Comparison of ENCODE assay signal across 17 cellular contexts in genomic region chr14:75202671-75203070, GRCh38. TPM values are rescaled to one million over a fixed set of nuclear protein-coding genes. Genes with fewer than 3 reads are reported as not detected.
DNase-seq lines count a peak whose midpoint lies in the region; ATAC-seq, FAIRE-seq and TF ChIP-seq lines count a peak whose summit lies in the region.
"Had no signal": no experiment of that assay in that cellular context is flagged by ENCODE, and none has a peak within 500 bp of the region (broad histone marks: within the 10 kb centered on the region; RNA-seq: fewer than 3 reads in every experiment).

No MANE protein-coding gene starts in this region.

- CTCF ChIA-PET in MCF 10A (lab: Yijun Ruan, JAX) = interaction anchor here (0.5 to 1.0 kb wide), 4 partner anchors 20 to 95 kb away, joined by 3 to 5 read pairs (median 3); no protein-coding TSS in a partner anchor
- CTCF ChIA-PET in K562 (lab: Yijun Ruan, JAX; ENCODE audit: low intra/inter-chr PET ratio) = no interaction called here

- no peak for TF ChIP-seq RAD21 in K562 (CRISPR knock-in tag; conservative IDR thresholded peaks at IDR 0.05 in 1 of 2, IDR thresholded peaks at IDR 0.05 in 1 of 2)

- no peak overlapping the region for H2AK5ac ChIP-seq in trophoblast cell (ENCODE audit: low read length)

- intact Hi-C loops in MCF 10A (cut with micrococcal nuclease) (no loop called here), breast epithelium (cut with DNase I; ENCODE audit: low total_unique reads) (no loop called here), K562 (cut with micrococcal nuclease) (no loop called here)

- H3K36me3 ChIP-seq in breast epithelium (no peaks in the 10 kb centered on the region), K562 (ENCODE audit: control insufficient read depth, insufficient read depth, low read length) (no peaks in the 10 kb centered on the region), trophoblast cell (ENCODE audit: control insufficient read depth in 1 of 2, insufficient read depth in 2 of 2, low read length in 2 of 2) (no peaks in the 10 kb centered on the region)
- H3K36me3 ChIP-seq: BLaER1 treated with 17β-estradiol and CSF1 and Interleukin-3, amounts not matched to agents 10 nM and 100 nM had no signal

- H3K9me1 ChIP-seq in K562 (ENCODE audit: control insufficient read depth, insufficient read depth, low read length) = no peaks in the 10 kb centered on the region

- no peaks in the 10 kb centered on the region for H3K79me1 ChIP-seq in trophoblast cell (ENCODE audit: low read length)

- no peak for FAIRE-seq in K562 (lab: Jason Lieb, UNC)
- FAIRE-seq: GM12878, H1, HepG2 had no signal

- no peak overlapping the region for H3K23ac ChIP-seq in trophoblast cell (ENCODE audit: low read length)

- no peak for TF ChIP-seq EP300 in K562 (IDR thresholded peaks at IDR 0.05; ENCODE audit: low read length)

- H4K20me1 ChIP-seq in K562 (replicated peaks; ENCODE audit: control insufficient read depth, insufficient read depth, low read length) = no peaks in the 10 kb centered on the region
- H4K20me1 ChIP-seq: BLaER1 treated with 17β-estradiol and CSF1 and Interleukin-3, amounts not matched to agents 10 nM and 100 nM had no signal

- no peaks in the 10 kb centered on the region for H3K36me3 Mint-ChIP-seq in MCF 10A (ENCODE audit: insufficient read depth, unreplicated experiment)
- H3K36me3 Mint-ChIP-seq: CD8-positive, alpha-beta T cell had no signal

- H3K4ac ChIP-seq in trophoblast cell (ENCODE audit: low read depth, low read length) = no peak overlapping the region

- no peak overlapping the region for H4K91ac ChIP-seq in trophoblast cell (ENCODE audit: low read depth, low read length)

- H3K27me3 Mint-ChIP-seq in MCF 10A (ENCODE audit: insufficient read depth, unreplicated experiment) = no peaks in the 10 kb centered on the region
- H3K27me3 Mint-ChIP-seq: B cell had no signal

- H3K4me2 ChIP-seq in K562 (ENCODE audit: insufficient read depth, low read length) (no peak overlapping the region), trophoblast cell (ENCODE audit: low read length) (no peak overlapping the region)
- H3K4me2 ChIP-seq: BLaER1 treated with 17β-estradiol and CSF1 and Interleukin-3, amounts not matched to agents 10 nM and 100 nM had no signal

- no peak for TF ChIP-seq CTCF in MCF 10A (IDR thresholded peaks at IDR 0.05; ENCODE audit: unreplicated experiment)
- no peak for TF ChIP-seq CTCF in breast epithelium (IDR thresholded peaks at IDR 0.05)
- no peak for TF ChIP-seq CTCF in K562 (IDR thresholded peaks at IDR 0.05 in 2 of 3, conservative IDR thresholded peaks at IDR 0.05 in 1 of 3; ENCODE audit: insufficient read depth in 2 of 3, low read depth in 1 of 3, low read length in 3 of 3)

- no peaks in the 10 kb centered on the region for H3K9me3 Mint-ChIP-seq in MCF 10A (ENCODE audit: unreplicated experiment)
- H3K9me3 Mint-ChIP-seq: CD8-positive, alpha-beta T cell; H9 had no signal

- H3K27ac Mint-ChIP-seq in MCF 10A (ENCODE audit: low read depth, unreplicated experiment) = peak overlapping the region; percentile 39
- H3K27ac Mint-ChIP-seq: B cell; CD8-positive, alpha-beta T cell; H9 had no signal

- H3K4me1 ChIP-seq in breast epithelium = no peaks in the 10 kb centered on the region
- H3K4me1 ChIP-seq in K562 (replicated peaks in 1 of 2; ENCODE audit: control insufficient read depth in 2 of 2, insufficient read depth in 2 of 2, low read length in 2 of 2) = peaks cover 5 to 14% of the 10 kb centered on the region in 2 experiments
- H3K4me1 ChIP-seq in trophoblast cell (ENCODE audit: control insufficient read depth in 1 of 2, insufficient read depth in 2 of 2, low read length in 2 of 2) = peaks cover 2 to 9% of the 10 kb centered on the region in 2 experiments

- no peak overlapping the region for H2BK12ac ChIP-seq in trophoblast cell (ENCODE audit: low read length)

- no peak overlapping the region for H2AFZ ChIP-seq in K562 (ENCODE audit: low read depth, low read length)
- no peak overlapping the region for H2AFZ ChIP-seq in trophoblast cell (ENCODE audit: insufficient read depth, low read length, poor library complexity)

- peaks cover 33% of the 10 kb centered on the region for H3K4me1 Mint-ChIP-seq in MCF 10A (ENCODE audit: insufficient read depth, unreplicated experiment)
- H3K4me1 Mint-ChIP-seq: B cell had no signal

- H3K9ac ChIP-seq in K562 (ENCODE audit: insufficient read depth in 1 of 2, low read depth in 2 of 2, low read length in 2 of 2) (no peak overlapping the region), trophoblast cell (ENCODE audit: low read length) (no peak overlapping the region)
- H3K9ac ChIP-seq: BLaER1 treated with 17β-estradiol and CSF1 and Interleukin-3, amounts not matched to agents 10 nM and 100 nM had no signal

- H3K9me3 ChIP-seq in breast epithelium (no peaks in the 10 kb centered on the region), K562 (replicated peaks; ENCODE audit: control insufficient read depth, insufficient read depth, low read depth, low read length) (no peaks in the 10 kb centered on the region), trophoblast cell (ENCODE audit: insufficient read depth, low read depth, low read length) (no peaks in the 10 kb centered on the region)
- H3K9me3 ChIP-seq: BLaER1 treated with 17β-estradiol and CSF1 and Interleukin-3, amounts not matched to agents 10 nM and 100 nM had no signal

- TF ChIP-seq POLR2A in breast epithelium (IDR thresholded peaks at IDR 0.05) (no peak), K562 (conservative IDR thresholded peaks at IDR 0.05) (no peak)

- H3K27ac ChIP-seq in breast epithelium = no peak overlapping the region
- H3K27ac ChIP-seq in K562 (ENCODE audit: extremely low read depth, low read depth, low read length) = no peak overlapping the region
- H3K27ac ChIP-seq in trophoblast cell (ENCODE audit: low read depth, low read length) = no peak overlapping the region
- H3K27ac ChIP-seq: BLaER1 treated with 17β-estradiol and CSF1 and Interleukin-3, amounts not matched to agents 10 nM and 100 nM had no signal

- no peak for DNase-seq in MCF 10A (ENCODE audit: unreplicated experiment)
- DNase-seq in breast epithelium (ENCODE audit: low spot score in 2 of 2) = no peak
- DNase-seq in K562 (ENCODE audit: extremely low read depth in 1 of 4, low spot score in 3 of 4) = no peak
- DNase-seq in trophoblast cell = peak; percentile 64 to 71
- no peak for DNase-seq in anterior cingulate cortex (lab: John Stamatoyannopoulos, UW)
- no peak for DNase-seq in germinal center (ENCODE audit: low spot score)
- DNase-seq: CD8-positive, alpha-beta T cell; DMS 273 treated with DMSO at 0.1 percent for 48 hours; DMS53; DND-41; EL; H9 had no signal

- H3K4me3 ChIP-seq in breast epithelium (no peak overlapping the region), K562 (no peak overlapping the region), trophoblast cell (ENCODE audit: low read depth, low read length) (no peak overlapping the region)
- H3K4me3 ChIP-seq: BLaER1 treated with 17β-estradiol and CSF1 and Interleukin-3, amounts not matched to agents 10 nM and 100 nM; GM12878 had no signal

- H3K4me3 Mint-ChIP-seq in MCF 10A (ENCODE audit: unreplicated experiment) = no peak overlapping the region
- H3K4me3 Mint-ChIP-seq: B cell; CD8-positive, alpha-beta T cell; H9 had no signal

- H3K18ac ChIP-seq in trophoblast cell (ENCODE audit: low read length) = no peak overlapping the region

- H3K27me3 ChIP-seq in breast epithelium (no peaks in the 10 kb centered on the region), K562 (ENCODE audit: control insufficient read depth in 2 of 2, insufficient read depth in 2 of 2, low read length in 2 of 2) (no peaks in the 10 kb centered on the region), trophoblast cell (ENCODE audit: insufficient read depth, low read length) (no peaks in the 10 kb centered on the region)
- H3K27me3 ChIP-seq: BLaER1 treated with 17β-estradiol and CSF1 and Interleukin-3, amounts not matched to agents 10 nM and 100 nM had no signal

- no CpG with 5 or more reads among the region's 2 CpGs for WGBS in K562 (ENCODE audit: insufficient coverage, low coverage, missing lambda C conversion rate)
- WGBS in trophoblast cell (ENCODE audit: extremely low coverage, insufficient coverage, insufficient read length) = no CpG with 5 or more reads among the region's 2 CpGs

- in situ Hi-C loops in K562 (cut with MboI) = no loop called here

- H4K8ac ChIP-seq in trophoblast cell (ENCODE audit: low read depth, low read length) = no peak overlapping the region

- no peak overlapping the region for H2BK5ac ChIP-seq in trophoblast cell (ENCODE audit: low read depth, low read length, poor library complexity)

- BruUV-seq in MCF 10A (replicated peaks; lab: Mats Ljungman, UMichigan) (no TSS peak), K562 (replicated peaks; lab: Mats Ljungman, UMichigan) (no TSS peak)

- POLR2A ChIA-PET in MCF 10A (lab: Yijun Ruan, JAX) = interaction anchor here (0.5 to 3.0 kb wide), 6 partner anchors 19 to 80 kb away, joined by 4 to 38 read pairs (median 10); partner anchors contain the start of gene FOS
- POLR2A ChIA-PET in K562 (lab: Yijun Ruan, JAX) = no interaction called here

- ATAC-seq in K562 = no peak
- ATAC-seq: CD8-positive, alpha-beta T cell; GM12878; HepG2 had no signal

- H4K12ac ChIP-seq in trophoblast cell (ENCODE audit: low read depth, low read length) = no peak overlapping the region

- no peak overlapping the region for H2BK120ac ChIP-seq in trophoblast cell (ENCODE audit: insufficient read depth, low read length, poor library complexity)

- no peak overlapping the region for H3K14ac ChIP-seq in trophoblast cell (ENCODE audit: low read length)

- H3K79me2 ChIP-seq in K562 (ENCODE audit: control insufficient read depth, insufficient read depth, low read length) (no peaks in the 10 kb centered on the region), trophoblast cell (ENCODE audit: control insufficient read depth, insufficient read depth, low read length, poor library complexity) (no peaks in the 10 kb centered on the region)

RNA-seq across cellular contexts. Expression of gene TMED10, which starts 26.3 kb away (rescaled TPM):
- total RNA-seq in MCF 10A (2022) = 454 and 526 TPM in 2 replicates
- total RNA-seq in breast epithelium = 100 to 1,000 TPM; 263 to 443 (median 285) TPM
- 104 and 130 TPM in 2 replicates for total RNA-seq in K562 (2011; cell fraction: chromatin; rRNA removed; ENCODE audit: low replicate concordance)
- 186 and 192 TPM in 2 replicates for total RNA-seq in K562 (2011; cell fraction: nucleolus; rRNA removed)
- total RNA-seq in K562 (2011; cell fraction: nucleoplasm; rRNA removed) = 198 and 249 TPM in 2 replicates
- 46.9 and 62.2 TPM in 2 replicates for total RNA-seq in K562 (2014; rRNA removed)
- total RNA-seq in K562 (2014; rRNA removed; fragmentation: Illumina TruSeq; extraction: Trizol) = 87.9 and 95.0 TPM in 2 replicates
- 101 and 105 TPM in 2 replicates for total RNA-seq in K562 (2015; rRNA removed; fragmentation: Illumina TruSeq; extraction: Trizol)
- total RNA-seq in K562 (2021) = 124 and 126 TPM in 2 replicates
- polyA plus RNA-seq in K562 (2011; rRNA removed) = 169 and 170 TPM in 2 replicates
- polyA plus RNA-seq in K562 (2011; cell fraction: cytosol; rRNA removed) = 135 and 158 TPM in 2 replicates
- 48.7 and 51.6 TPM in 2 replicates for polyA plus RNA-seq in K562 (2011; cell fraction: nucleus; rRNA removed)
- polyA plus RNA-seq in K562 (2012) = 81.0 and 147 TPM in 2 replicates
- 154 and 185 TPM in 2 replicates for polyA plus RNA-seq in K562 (2014; fragmentation: Illumina TruSeq; extraction: Trizol)
- 100 to 1,000 TPM; 206 to 233 TPM for polyA plus RNA-seq in K562 (2014; fragmentation: Nextera tagmentation; extraction: Ambion mirVana)
- polyA plus RNA-seq in K562 (2014; rRNA removed) = 84.7 and 134 TPM in 2 replicates
- 234 and 258 TPM in 2 replicates for polyA minus RNA-seq in K562 (2011; rRNA and poly(A)+ RNA removed)
- polyA minus RNA-seq in K562 (2011; cell fraction: cytosol; rRNA and poly(A)+ RNA removed) = 112 and 142 TPM in 2 replicates
- 30.7 and 39.5 TPM in 2 replicates for polyA minus RNA-seq in K562 (2011; cell fraction: nucleus; rRNA and poly(A)+ RNA removed)
- polyA plus RNA-seq in trophoblast cell (2013) = 331 and 337 TPM in 2 replicates

Comparison
In these comparisons a context has a peak if more than half of its experiments do, and no peak if none do; other contexts are left out.
1. DNase-seq: peak in trophoblast cell (2 of 2); none in MCF 10A (single experiment), breast epithelium (0 of 2), K562 (0 of 4), anterior cingulate cortex (0 of 58) and germinal center (single experiment).